ENCODE assay signal across 19 cellular contexts in the genomic region with DNA sequence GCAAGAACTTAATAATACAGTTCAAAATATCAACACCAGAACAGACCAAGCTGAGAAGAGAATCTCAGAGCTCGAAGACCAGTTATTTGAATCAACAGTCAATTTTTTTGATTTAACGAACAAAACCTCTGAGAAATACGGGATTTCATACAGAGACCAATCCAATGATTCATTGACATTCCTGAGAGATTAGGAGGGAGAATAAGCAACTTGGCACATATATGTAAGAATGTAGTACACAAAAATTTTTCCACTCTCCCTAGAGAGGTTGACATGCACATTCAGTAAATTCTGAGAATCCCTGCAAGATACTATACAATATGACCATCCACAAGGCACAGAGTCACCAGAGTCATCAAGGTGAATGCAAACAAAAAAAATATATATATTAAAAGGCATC.
DNase-seq lines count a peak whose midpoint lies in the region; ATAC-seq and TF ChIP-seq lines count a peak whose summit lies in the region.
"Had no signal": no experiment of that assay in that cellular context is flagged by ENCODE, and none has a peak within 500 bp of the region (broad histone marks: within the 10 kb centered on the region; RNA-seq: fewer than 3 reads in every experiment).

No MANE protein-coding gene starts in this region.

- H3K27me3 ChIP-seq in mesenchymal stem cell (ENCODE audit: control insufficient read depth in 1 of 2, insufficient read depth in 1 of 2, low read length in 2 of 2) = no peaks in the 10 kb centered on the region
- H3K27me3 ChIP-seq: Peyer's patch had no signal

- H2BK15ac ChIP-seq in mesenchymal stem cell (ENCODE audit: low read depth, poor library complexity, severe bottlenecking) = no peak overlapping the region

- no peak overlapping the region for H2BK5ac ChIP-seq in mesenchymal stem cell (ENCODE audit: low read depth, low read length, poor library complexity, severe bottlenecking)

- H3K27ac ChIP-seq in mesenchymal stem cell (ENCODE audit: low read length, poor library complexity, severe bottlenecking) = no peak overlapping the region
- H3K27ac ChIP-seq: Peyer's patch had no signal

- H3K18ac ChIP-seq in mesenchymal stem cell (ENCODE audit: low read depth in 1 of 2, low read length in 2 of 2) = no peak overlapping the region

- no peak overlapping the region for H3K14ac ChIP-seq in mesenchymal stem cell (ENCODE audit: low read length in 2 of 2)

- H2BK120ac ChIP-seq in mesenchymal stem cell (ENCODE audit: low read depth, low read length) = no peak overlapping the region

- H3K36me3 ChIP-seq in mesenchymal stem cell (ENCODE audit: control insufficient read depth in 1 of 2, insufficient read depth in 2 of 2, low read depth in 1 of 2, low read length in 2 of 2) = peaks cover 0 to 3% of the 10 kb centered on the region in 2 experiments
- H3K36me3 ChIP-seq: Peyer's patch had no signal

- H3K4me3 ChIP-seq in cardiac fibroblast (replicated peaks in 1 of 2; ENCODE audit: low read depth in 2 of 2, low read length in 2 of 2) (no peak overlapping the region), mesenchymal stem cell (ENCODE audit: insufficient read depth in 1 of 2, low read depth in 1 of 2, low read length in 2 of 2) (no peak overlapping the region)
- H3K4me3 ChIP-seq: Peyer's patch had no signal

- H3K9ac ChIP-seq in mesenchymal stem cell (ENCODE audit: low read length) = no peak overlapping the region

- peak; percentile 8 for DNase-seq in A172 (ENCODE audit: low spot score)
- DNase-seq in NCI-H226 = peak; percentile 28
- peak; percentile 29 to 74 for DNase-seq in cardiac fibroblast (ENCODE audit: low read depth in 2 of 2)
- peak; percentile 6 for DNase-seq in mesenchymal stem cell
- no peak for DNase-seq in NCI-H510A treated with DMSO at 0.1 percent for 48 hours (lab: John Stamatoyannopoulos, UW)
- no peak for DNase-seq in sciatic nerve (ENCODE audit: low spot score)
- no peak for DNase-seq in dedifferentiated amniotic fluid mesenchymal stem cell (ENCODE audit: extremely low spot score)
- DNase-seq: 8988T, C1 segment of cervical spinal cord, COR-L47, DMS153, EL, HCEC 1CT, NCI-H1105, NCI-H187, NCI-H446 treated with DMSO at 0.1 percent for 48 hours, Peyer's patch, SHP77 treated with DMSO at 0.1 percent for 48 hours had no signal

- H2AK5ac ChIP-seq in mesenchymal stem cell (ENCODE audit: low read length, severe bottlenecking) = no peak overlapping the region

- no peak overlapping the region for H2AFZ ChIP-seq in mesenchymal stem cell (ENCODE audit: low read depth, low read length)

- H3K9me3 ChIP-seq in mesenchymal stem cell (ENCODE audit: control insufficient read depth, low read length) = no peaks in the 10 kb centered on the region
- H3K9me3 ChIP-seq: Peyer's patch had no signal

- no peaks in the 10 kb centered on the region for H3K79me1 ChIP-seq in mesenchymal stem cell (replicated peaks; ENCODE audit: low read length, poor library complexity, severe bottlenecking)

- H2BK12ac ChIP-seq in mesenchymal stem cell (ENCODE audit: low read length in 2 of 2) = no peak overlapping the region

- no peak for ATAC-seq in HG03571 (IDR thresholded peaks at IDR 0.05; ENCODE audit: unreplicated experiment)
- ATAC-seq in sciatic nerve = no peak

- 88% methylated on average over 1 of the region's 3 CpGs for WGBS in mesenchymal stem cell

- intact Hi-C loops in sciatic nerve (cut with DNase I) = no loop called here

- H3K4me1 ChIP-seq in mesenchymal stem cell (ENCODE audit: control insufficient read depth, insufficient read depth, low read depth, low read length) = no peaks in the 10 kb centered on the region
- H3K4me1 ChIP-seq: Peyer's patch had no signal

- H3K4ac ChIP-seq in mesenchymal stem cell (ENCODE audit: low read depth in 1 of 2, low read length in 2 of 2) = no peak overlapping the region

- TF ChIP-seq CTCF in cardiac fibroblast (IDR thresholded peaks at IDR 0.05; ENCODE audit: low read depth, low read length) = no peak

- no peak overlapping the region for H4K8ac ChIP-seq in mesenchymal stem cell (ENCODE audit: low read length)

- H3K23ac ChIP-seq in mesenchymal stem cell (ENCODE audit: low read length in 2 of 2) = no peak overlapping the region

- H3K4me2 ChIP-seq in mesenchymal stem cell (ENCODE audit: low read length, poor library complexity, severe bottlenecking) = no peak overlapping the region

- H4K91ac ChIP-seq in mesenchymal stem cell (ENCODE audit: low read length) = no peak overlapping the region

Comparison
In these comparisons a context has a peak if more than half of its experiments do, and no peak if none do; other contexts are left out.
1. DNase-seq: peak in A172 (single experiment), NCI-H226 (single experiment), cardiac fibroblast (2 of 2) and mesenchymal stem cell (single experiment); none in NCI-H510A treated with DMSO at 0.1 percent for 48 hours (single experiment), sciatic nerve (single experiment) and dedifferentiated amniotic fluid mesenchymal stem cell (single experiment).